Comparison of ENCODE assay signal across 25 cellular contexts in genomic region chr2:105568323-105568610, GRCh38.
DNase-seq lines count a peak whose midpoint lies in the region; ATAC-seq, FAIRE-seq and TF ChIP-seq lines count a peak whose summit lies in the region.
"Had no signal": no experiment of that assay in that cellular context is flagged by ENCODE, and none has a peak within 500 bp of the region (broad histone marks: within the 10 kb centered on the region; RNA-seq: fewer than 3 reads in every experiment).

No MANE protein-coding gene starts in this region.

- DNase-seq in AG09309 (ENCODE audit: low read depth) = no peak
- DNase-seq in EH (ENCODE audit: low read depth) = peak; percentile 71
- peak; percentile 3 for DNase-seq in astrocyte (ENCODE audit: low read depth)
- DNase-seq in naive thymus-derived CD8-positive, alpha-beta T cell = peak in 3 of 10 donors; percentile 21 to 47 (median 45)
- DNase-seq in NCI-H1436 (lab: John Stamatoyannopoulos, UW) = no peak
- DNase-seq in DMS53 (lab: John Stamatoyannopoulos, UW) = no peak
- no peak for DNase-seq in stimulated activated CD4-positive, alpha-beta T cell treated with anti-CD3 and anti-CD28 coated beads, Interleukin-4, amount 100 ng/mL, for 4 hours
- DNase-seq: activated T-cell treated with anti-CD3 and anti-CD28 coated beads for 4 hours; brain microvascular endothelial cell; DMS79 treated with DMSO at 0.1 percent for 48 hours; heart right ventricle; left ventricle myocardium inferior; NCI-H1092 treated with DMSO at 0.1 percent for 48 hours; NCI-H2081 treated with DMSO at 0.1 percent for 48 hours; NCI-H446 treated with DMSO at 0.1 percent for 48 hours; stimulated activated CD4-positive, alpha-beta T cell treated with anti-CD3 and anti-CD28 coated beads, Interleukin-4, amount 100 ng/mL, for 24 hours; uterus had no signal

- TF ChIP-seq CTCF in AG09309 (IDR thresholded peaks at IDR 0.05; ENCODE audit: control insufficient read depth, insufficient read depth, low read depth, low read length, missing control alignments) (no peak), astrocyte (IDR thresholded peaks at IDR 0.05; ENCODE audit: insufficient read depth, low read depth, low read length) (no peak)

- H3K27ac Mint-ChIP-seq in astrocyte (ENCODE audit: unreplicated experiment) = no peak overlapping the region
- H3K27ac Mint-ChIP-seq in naive thymus-derived CD8-positive, alpha-beta T cell = peak overlapping the region; percentile 48 to 93 (median 86)
- H3K27ac Mint-ChIP-seq: activated naive CD4-positive, alpha-beta T cell treated with anti-CD3 and anti-CD28 coated beads, Interleukin-2, amount 50 U/mL, for 24 hours had no signal

- peaks cover 7% of the 10 kb centered on the region for H3K4me1 Mint-ChIP-seq in astrocyte (ENCODE audit: low read depth, unreplicated experiment)
- H3K4me1 Mint-ChIP-seq in naive thymus-derived CD8-positive, alpha-beta T cell = peaks cover 6 to 25% (median 11%) of the 10 kb centered on the region in 4 donors

- no peak for FAIRE-seq in astrocyte (lab: Jason Lieb, UNC)
- FAIRE-seq: endometrium had no signal

- peaks cover 11% of the 10 kb centered on the region for H3K27me3 ChIP-seq in astrocyte (ENCODE audit: insufficient read depth, low read length)
- H3K27me3 ChIP-seq: brain microvascular endothelial cell, SJSA1, uterus had no signal

- no peaks in the 10 kb centered on the region for H3K36me3 ChIP-seq in astrocyte (ENCODE audit: insufficient read depth, low read length)
- H3K36me3 ChIP-seq: brain microvascular endothelial cell, heart right ventricle, left ventricle myocardium inferior, SJSA1, uterus had no signal

- H4K20me1 ChIP-seq in astrocyte (ENCODE audit: insufficient read depth, low read length) = no peaks in the 10 kb centered on the region

- peak overlapping the region; percentile 83 for H3K4me2 ChIP-seq in astrocyte (ENCODE audit: low read length)

- peaks cover 4% of the 10 kb centered on the region for H3K9me3 Mint-ChIP-seq in astrocyte (ENCODE audit: unreplicated experiment)
- H3K9me3 Mint-ChIP-seq in naive thymus-derived CD8-positive, alpha-beta T cell = no peaks in the 10 kb centered on the region
- H3K9me3 Mint-ChIP-seq: activated naive CD4-positive, alpha-beta T cell treated with anti-CD3 and anti-CD28 coated beads, Interleukin-2, amount 50 U/mL, for 24 hours had no signal

- ATAC-seq in naive thymus-derived CD8-positive, alpha-beta T cell = peak in 1 of 2 donors; percentile 82
- ATAC-seq in GM18907 (IDR thresholded peaks at IDR 0.05; ENCODE audit: unreplicated experiment) = no peak
- ATAC-seq: HCT116, heart right ventricle, Panc1 had no signal

- peak overlapping the region; percentile 33 for H3K9ac ChIP-seq in astrocyte (ENCODE audit: low read length)

- H3K4me3 ChIP-seq in AG09309 (ENCODE audit: control insufficient read depth, low read depth, low read length) = peak overlapping the region; percentile 42
- peak overlapping the region; percentile 46 for H3K4me3 ChIP-seq in astrocyte (ENCODE audit: insufficient read depth, low read depth, low read length)
- H3K4me3 ChIP-seq: coronary artery, heart right ventricle, left ventricle myocardium inferior, SJSA1, uterus had no signal

- H3K27ac ChIP-seq in astrocyte (ENCODE audit: low read depth, low read length) = no peak overlapping the region
- H3K27ac ChIP-seq: brain microvascular endothelial cell, coronary artery, heart right ventricle, left ventricle myocardium inferior, SJSA1, uterus, VCaP had no signal

- H3K36me3 Mint-ChIP-seq in astrocyte (ENCODE audit: low read depth, unreplicated experiment) = peaks cover 3% of the 10 kb centered on the region
- H3K36me3 Mint-ChIP-seq in naive thymus-derived CD8-positive, alpha-beta T cell = no peaks in the 10 kb centered on the region
- H3K36me3 Mint-ChIP-seq: activated naive CD4-positive, alpha-beta T cell treated with anti-CD3 and anti-CD28 coated beads, Interleukin-2, amount 50 U/mL, for 24 hours had no signal

- peak overlapping the region; percentile 49 for H2AFZ ChIP-seq in astrocyte (ENCODE audit: low read depth, low read length)

- peaks cover 10% of the 10 kb centered on the region for H3K4me1 ChIP-seq in astrocyte (ENCODE audit: insufficient read depth, low read length)
- H3K4me1 ChIP-seq: left ventricle myocardium inferior, uterus had no signal

- no peaks in the 10 kb centered on the region for H3K79me2 ChIP-seq in astrocyte (ENCODE audit: insufficient read depth, low read length)

- H3K4me3 Mint-ChIP-seq in astrocyte (ENCODE audit: unreplicated experiment) = no peak overlapping the region
- peak overlapping the region; percentile 59 to 81 (median 67) for H3K4me3 Mint-ChIP-seq in naive thymus-derived CD8-positive, alpha-beta T cell
- H3K4me3 Mint-ChIP-seq: activated naive CD4-positive, alpha-beta T cell treated with anti-CD3 and anti-CD28 coated beads, Interleukin-2, amount 50 U/mL, for 24 hours had no signal

- POLR2A ChIA-PET in naive thymus-derived CD8-positive, alpha-beta T cell (lab: Charles Lee) = interaction anchor here (0.6 to 2.3 kb wide), 6 partner anchors 8 to 518 kb away, joined by 3 to 6 read pairs (median 4); no protein-coding TSS in a partner anchor

- H3K9me3 ChIP-seq in astrocyte (ENCODE audit: insufficient read depth, low read depth, low read length) = no peaks in the 10 kb centered on the region
- H3K9me3 ChIP-seq: heart right ventricle, left ventricle myocardium inferior, SJSA1, uterus had no signal

- peaks cover 34% of the 10 kb centered on the region for H3K27me3 Mint-ChIP-seq in astrocyte (ENCODE audit: low read depth, unreplicated experiment)
- H3K27me3 Mint-ChIP-seq in naive thymus-derived CD8-positive, alpha-beta T cell = peaks cover 0 to 4% (median 0%) of the 10 kb centered on the region in 5 donors
- H3K27me3 Mint-ChIP-seq: activated naive CD4-positive, alpha-beta T cell treated with anti-CD3 and anti-CD28 coated beads, Interleukin-2, amount 50 U/mL, for 24 hours had no signal

Comparison
In these comparisons a context has a peak if more than half of its experiments do, and no peak if none do; other contexts are left out.
1. DNase-seq: peak in EH (single experiment) and astrocyte (single experiment); none in AG09309 (single experiment), NCI-H1436 (single experiment), DMS53 (single experiment) and stimulated activated CD4-positive, alpha-beta T cell treated with anti-CD3 and anti-CD28 coated beads, Interleukin-4, amount 100 ng/mL, for 4 hours (0 of 2).